In genomic region chr11:76158394-76159302, GRCh38 we compare ENCODE assay signal across 33 cellular contexts. TPM values are rescaled to one million over a fixed set of nuclear protein-coding genes. Genes with fewer than 3 reads are reported as not detected.
"Had no signal": no experiment of that assay in that cellular context is flagged by ENCODE, and none has a peak within 500 bp of the region (broad histone marks: within the 10 kb centered on the region; RNA-seq: fewer than 3 reads in every experiment).

No MANE protein-coding gene starts in this region.

- FAIRE-seq: astrocyte, colon had no signal

- H3K27me3 ChIP-seq: brain microvascular endothelial cell, esophagus muscularis mucosa, gastrocnemius medialis, heart left ventricle had no signal

- H3K36me3 ChIP-seq: brain microvascular endothelial cell, esophagus muscularis mucosa, gastrocnemius medialis, heart left ventricle, WERI-Rb-1 had no signal

- ATAC-seq: activated CD4-positive, CD25-positive, alpha-beta regulatory T cell treated with anti-CD3 and anti-CD28 coated beads, Interleukin-2, amount 50 U/mL, for 24 hours; activated CD8-positive, alpha-beta T cell treated with anti-CD3 and anti-CD28 coated beads for 36 hours; activated T-cell treated with anti-CD3 and anti-CD28 coated beads, Interleukin-2, amount 50 U/mL, for 4 hours; activated T-helper 17 cell treated with anti-CD3 and anti-CD28 coated beads, Interleukin-2, amount 50 U/mL, for 72 hours; effector memory CD8-positive, alpha-beta T cell; foreskin keratinocyte; gastrocnemius medialis; heart left ventricle; T-helper 17 cell had no signal

- H3K9me3 ChIP-seq: esophagus muscularis mucosa, gastrocnemius medialis, heart left ventricle had no signal

- DNase-seq: activated B cell treated with CpG ODN at 0.5 μM for 24 hours; activated CD4-positive, alpha-beta T cell treated with anti-CD3 and anti-CD28 coated beads for 48 hours; activated CD4-positive, alpha-beta T cell treated with anti-CD3 and anti-CD28 coated beads, Interleukin-2, amount 50 U/mL, for 1 hour; activated CD4-positive, alpha-beta T cell treated with anti-CD3 and anti-CD28 coated beads, Interleukin-2, amount 50 U/mL, for 48 hours; activated CD8-positive, alpha-beta memory T cell treated with anti-CD3 and anti-CD28 coated beads for 24 hours; activated CD8-positive, alpha-beta T cell treated with anti-CD3 and anti-CD28 coated beads for 36 hours; activated effector memory CD4-positive, alpha-beta T cell treated with Interleukin-2 at 50 U/mL for 16 hours; activated gamma-delta T cell treated with Interleukin-2 at 50 U/mL for 16 hours; activated naive CD4-positive, alpha-beta T cell treated with anti-CD3 and anti-CD28 coated beads, Interleukin-2, amount 50 U/mL, for 16 hours; activated naive CD4-positive, alpha-beta T cell treated with Interleukin-2 at 50 U/mL for 16 hours; activated T-cell treated with anti-CD3 and anti-CD28 coated beads, Interleukin-2, amount 50 U/mL, for 4 hours; amniotic stem cell; anterior cingulate cortex; brain microvascular endothelial cell; caudate nucleus; cortex of kidney; dermis blood vessel endothelial cell; effector CD4-positive, alpha-beta T cell; effector memory CD8-positive, alpha-beta T cell; erythroblast; foreskin keratinocyte; gastrocnemius medialis; glutamatergic neuron; T-helper 17 cell; T1000; WERI-Rb-1 had no signal

- H3K4me3 ChIP-seq: esophagus muscularis mucosa, gastrocnemius medialis, heart left ventricle had no signal

- H3K27ac ChIP-seq: brain microvascular endothelial cell, esophagus muscularis mucosa, foreskin keratinocyte, gastrocnemius medialis, heart left ventricle, WERI-Rb-1 had no signal

RNA-seq across cellular contexts. Expression of gene WNT11, which starts 47.7 kb away (rescaled TPM):
- total RNA-seq: activated T-helper 17 cell treated with anti-CD3 and anti-CD28 coated beads, Interleukin-2, amount 50 U/mL, for 72 hours; bronchial epithelial cell; dermis blood vessel endothelial cell had no signal
